ENCODE assay signal across 9 cellular contexts in the genomic region with DNA sequence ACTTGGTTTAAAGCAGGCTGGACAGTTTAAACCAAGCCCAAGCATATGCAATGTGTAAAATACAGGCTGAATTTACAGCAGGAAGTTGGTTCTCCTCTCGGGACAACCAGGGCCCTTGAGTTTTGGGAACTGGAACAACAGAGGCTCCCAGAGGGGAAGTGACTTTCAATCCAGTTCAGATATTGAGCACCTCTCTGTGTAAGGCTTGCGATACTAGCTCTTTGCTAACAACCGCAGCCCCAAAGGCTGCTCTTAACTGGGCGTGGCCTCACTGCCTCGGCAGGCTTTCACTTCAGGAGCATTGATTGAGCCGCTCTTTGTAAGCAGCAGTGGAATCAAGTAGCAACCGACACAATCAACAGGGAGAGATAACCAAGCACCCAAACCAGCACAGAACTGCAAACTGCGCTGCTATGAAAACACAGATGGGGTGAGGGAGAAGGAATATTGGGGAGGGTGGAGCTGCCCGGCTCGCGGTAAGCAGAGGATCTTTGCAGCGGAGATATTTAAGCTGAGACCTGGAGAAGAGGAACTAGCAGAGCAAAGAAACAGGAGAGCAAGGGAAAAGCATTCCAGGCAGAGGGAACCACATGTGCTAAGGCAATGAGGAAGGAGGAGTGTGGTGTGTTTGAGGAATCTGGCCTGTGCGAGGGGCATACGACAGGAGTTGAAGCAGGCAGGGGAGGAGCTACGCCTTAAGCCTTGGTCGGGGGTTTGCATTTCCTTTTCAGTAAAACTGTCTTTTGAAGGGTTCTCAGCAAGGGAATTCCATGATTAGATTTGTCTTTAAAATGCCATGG. TPM values are rescaled to one million over a fixed set of nuclear protein-coding genes. Genes with fewer than 3 reads are reported as not detected.
DNase-seq lines count a peak whose midpoint lies in the region; ATAC-seq, FAIRE-seq and TF ChIP-seq lines count a peak whose summit lies in the region.
"Had no signal": no experiment of that assay in that cellular context is flagged by ENCODE, and none has a peak within 500 bp of the region (broad histone marks: within the 10 kb centered on the region; RNA-seq: fewer than 3 reads in every experiment).

No MANE protein-coding gene starts in this region.

- DNase-seq in EL = peak; percentile 60
- DNase-seq in HuH-7 (ENCODE audit: low spot score) = peak; percentile 42
- DNase-seq in SKM-1 treated with dmso at 0.1 percent for 144 hours (lab: John Stamatoyannopoulos, UW; ENCODE audit: unreplicated experiment) = peak; percentile 77
- DNase-seq in astrocyte (ENCODE audit: low read depth) = peak; percentile 55
- peak; percentile 50 for DNase-seq in iPS-NIHi7 (ENCODE audit: extremely low spot score)
- peak; percentile 18 to 33 for DNase-seq in stimulated activated CD4-positive, alpha-beta T cell treated with anti-CD3 and anti-CD28 coated beads, Interleukin-1b, Interleukin-23, amount 100 ng/mL, for 1 hour (ENCODE audit: low read depth in 2 of 2)
- DNase-seq in PC-9 = no peak

- TF ChIP-seq CTCF in astrocyte (IDR thresholded peaks at IDR 0.05; ENCODE audit: insufficient read depth, low read depth, low read length) (no peak), PC-9 (conservative IDR thresholded peaks at IDR 0.05) (no peak)

- no peaks in the 10 kb centered on the region for H3K9me3 ChIP-seq in astrocyte (ENCODE audit: insufficient read depth, low read depth, low read length)
- no peaks in the 10 kb centered on the region for H3K9me3 ChIP-seq in PC-9 (ENCODE audit: insufficient read depth, low read depth)

- H3K9me3 Mint-ChIP-seq in astrocyte (ENCODE audit: unreplicated experiment) = no peaks in the 10 kb centered on the region
- H3K9me3 Mint-ChIP-seq: dendritic cell treated with granulocyte-macrophage colony-stimulating factor and Interleukin-4, amounts not matched to agents 40 ng/mL and 50 ng/mL, for 4 days had no signal

- H3K27me3 Mint-ChIP-seq in astrocyte (ENCODE audit: low read depth, unreplicated experiment) = no peaks in the 10 kb centered on the region
- H3K27me3 Mint-ChIP-seq: dendritic cell treated with granulocyte-macrophage colony-stimulating factor and Interleukin-4, amounts not matched to agents 40 ng/mL and 50 ng/mL, for 4 days had no signal

- H3K27ac ChIP-seq in astrocyte (ENCODE audit: low read depth, low read length) (peak overlapping the region; percentile 21), PC-9 (no peak overlapping the region)

- H3K27ac Mint-ChIP-seq in astrocyte (ENCODE audit: unreplicated experiment) = no peak overlapping the region
- H3K27ac Mint-ChIP-seq: dendritic cell treated with granulocyte-macrophage colony-stimulating factor and Interleukin-4, amounts not matched to agents 40 ng/mL and 50 ng/mL, for 4 days had no signal

- H3K4me3 Mint-ChIP-seq in astrocyte (ENCODE audit: unreplicated experiment) = no peak overlapping the region
- H3K4me3 Mint-ChIP-seq: dendritic cell treated with granulocyte-macrophage colony-stimulating factor and Interleukin-4, amounts not matched to agents 40 ng/mL and 50 ng/mL, for 4 days had no signal

- peaks cover 3% of the 10 kb centered on the region for H3K36me3 Mint-ChIP-seq in astrocyte (ENCODE audit: low read depth, unreplicated experiment)

- FAIRE-seq in astrocyte (lab: Jason Lieb, UNC) = no peak

- BruUV-seq in PC-9 (replicated peaks; lab: Mats Ljungman, UMichigan) = no TSS peak

- H3K27me3 ChIP-seq in astrocyte (ENCODE audit: insufficient read depth, low read length) = no peaks in the 10 kb centered on the region
- H3K27me3 ChIP-seq in PC-9 (ENCODE audit: insufficient read depth, low read depth) = no peaks in the 10 kb centered on the region

- POLR2A ChIA-PET in PC-9 (lab: Charles Lee; ENCODE audit: unreplicated experiment) = interaction anchor here (0.7 kb wide), 1 partner anchor 28 kb away, joined by 3 read pairs; no protein-coding TSS in a partner anchor

- H3K9ac ChIP-seq in astrocyte (ENCODE audit: low read length) = peak overlapping the region; percentile 79

- H3K4me1 ChIP-seq in astrocyte (ENCODE audit: insufficient read depth, low read length) (peaks cover 23% of the 10 kb centered on the region), PC-9 (replicated peaks; ENCODE audit: insufficient read depth) (no peaks in the 10 kb centered on the region)

- peak overlapping the region; percentile 93 for H2AFZ ChIP-seq in astrocyte (ENCODE audit: low read depth, low read length)
- H2AFZ ChIP-seq in PC-9 = no peak overlapping the region

- peak; percentile 92 for ATAC-seq in GM21528 (IDR thresholded peaks at IDR 0.05; ENCODE audit: low FRiP score, unreplicated experiment)

- H3K4me2 ChIP-seq in astrocyte (ENCODE audit: low read length) (peak overlapping the region; percentile 98), PC-9 (no peak overlapping the region)

- H3K4me3 ChIP-seq in astrocyte (ENCODE audit: insufficient read depth, low read depth, low read length) (peak overlapping the region; percentile 67), PC-9 (no peak overlapping the region)

- H3K9me2 ChIP-seq in PC-9 (ENCODE audit: insufficient read depth) = no peaks in the 10 kb centered on the region

- H3K4me1 Mint-ChIP-seq in astrocyte (ENCODE audit: low read depth, unreplicated experiment) = peaks cover 6% of the 10 kb centered on the region

- H4K20me1 ChIP-seq in astrocyte (ENCODE audit: insufficient read depth, low read length) (peaks cover 18% of the 10 kb centered on the region), PC-9 (ENCODE audit: insufficient read depth) (no peaks in the 10 kb centered on the region)

- H3F3A ChIP-seq in PC-9 (ENCODE audit: insufficient read depth, low read depth) = no peaks in the 10 kb centered on the region

- intact Hi-C loops in PC-9 (cut with micrococcal nuclease; ENCODE audit: unreplicated experiment) = no loop called here

- CTCF ChIA-PET in PC-9 (lab: Charles Lee) = no interaction called here

- H3K36me3 ChIP-seq in astrocyte (ENCODE audit: insufficient read depth, low read length) (no peaks in the 10 kb centered on the region), PC-9 (ENCODE audit: low read depth) (no peaks in the 10 kb centered on the region)

- H3K79me2 ChIP-seq in astrocyte (ENCODE audit: insufficient read depth, low read length) = peaks cover 20% of the 10 kb centered on the region
- no peaks in the 10 kb centered on the region for H3K79me2 ChIP-seq in PC-9 (ENCODE audit: low read depth)

RNA-seq across cellular contexts. Expression of gene YY1, which starts 17.3 kb away (rescaled TPM):
- total RNA-seq in astrocyte (84.5 and 87.5 TPM in 2 replicates), PC-9 (2021) (32.3 and 35.8 TPM in 2 replicates)

Comparison
In these comparisons a context has a peak if more than half of its experiments do, and no peak if none do; other contexts are left out.
1. DNase-seq: peak in EL (single experiment), HuH-7 (single experiment), SKM-1 treated with dmso at 0.1 percent for 144 hours (single experiment), astrocyte (single experiment), iPS-NIHi7 (single experiment) and stimulated activated CD4-positive, alpha-beta T cell treated with anti-CD3 and anti-CD28 coated beads, Interleukin-1b, Interleukin-23, amount 100 ng/mL, for 1 hour (2 of 2); none in PC-9 (0 of 2).